ENCODE assay signal across 8 cellular contexts in genomic region chr19:42252365-42253244, GRCh38. TPM values are rescaled to one million over a fixed set of nuclear protein-coding genes. Genes with fewer than 3 reads are reported as not detected.
A peak's percentile ranks its signal among the peaks of the same experiment; 100 is the strongest.
DNase-seq lines count a peak whose midpoint lies in the region; ATAC-seq and TF ChIP-seq lines count a peak whose summit lies in the region.

No MANE protein-coding gene starts in this region.

- H3K36me3 Mint-ChIP-seq in progenitor cell of endocrine pancreas (ENCODE audit: insufficient read depth): peaks cover 3% of the 10 kb centered on the region

- peak overlapping the region; percentile 77 for H3K9ac ChIP-seq in HUES48 (ENCODE audit: low read depth, low read length)

- H3K9me3 ChIP-seq in HUES48 (ENCODE audit: control insufficient read depth, insufficient read depth, low read length): no peaks in the 10 kb centered on the region
- H3K9me3 ChIP-seq in left ventricle myocardium inferior (replicated peaks): no peaks in the 10 kb centered on the region

- H3K27ac ChIP-seq in HUES48 (ENCODE audit: low read depth, low read length): peak overlapping the region; percentile 92
- H3K27ac ChIP-seq in adipose tissue (ENCODE audit: low read depth, low read length): peak overlapping the region; percentile 79
- H3K27ac ChIP-seq in left ventricle myocardium inferior (replicated peaks): peak overlapping the region; percentile 99

- no peaks in the 10 kb centered on the region for H3K27me3 Mint-ChIP-seq in progenitor cell of endocrine pancreas

- H3K27ac Mint-ChIP-seq in progenitor cell of endocrine pancreas: peak overlapping the region; percentile 94

- ATAC-seq in GM21515 (IDR thresholded peaks at IDR 0.05; ENCODE audit: unreplicated experiment) (no peak), GM21825 (IDR thresholded peaks at IDR 0.05; ENCODE audit: unreplicated experiment) (no peak)

- no peak for TF ChIP-seq CTCF in AG09309 (IDR thresholded peaks at IDR 0.05; ENCODE audit: control insufficient read depth, insufficient read depth, low read depth, low read length, missing control alignments)
- no peak for TF ChIP-seq CTCF in left ventricle myocardium inferior (IDR thresholded peaks at IDR 0.05; ENCODE audit: borderline replicate concordance)
- TF ChIP-seq CTCF in progenitor cell of endocrine pancreas (IDR thresholded peaks at IDR 0.05; ENCODE audit: unreplicated experiment): no peak

- intact Hi-C loops in left ventricle myocardium inferior (cut with micrococcal nuclease): loop anchor here (5.0 kb wide), 1 partner anchor 35 kb away; no protein-coding TSS in a partner anchor

- H3K36me3 ChIP-seq in HUES48 (ENCODE audit: control insufficient read depth, insufficient read depth, low read length) (peaks cover 17% of the 10 kb centered on the region), left ventricle myocardium inferior (peaks cover 20% of the 10 kb centered on the region)

- no peaks in the 10 kb centered on the region for H3K9me3 Mint-ChIP-seq in progenitor cell of endocrine pancreas (ENCODE audit: low read depth)

- H3K4me3 ChIP-seq in AG09309 (ENCODE audit: control insufficient read depth, low read depth, low read length) (peak overlapping the region; percentile 100), HUES48 (ENCODE audit: low read depth, low read length) (peak overlapping the region; percentile 89), left ventricle myocardium inferior (peak overlapping the region; percentile 97)

- 3 to 10% (median 7%) methylated on average over 26 to 27 of the region's 27 CpGs for WGBS in adipose tissue, 3 donors

- H3K4me1 ChIP-seq in HUES48 (ENCODE audit: control insufficient read depth, insufficient read depth, low read length) (peaks cover 20% of the 10 kb centered on the region), left ventricle myocardium inferior (peaks cover 92% of the 10 kb centered on the region)

- H3K27me3 ChIP-seq in HUES48 (ENCODE audit: control insufficient read depth, insufficient read depth, low read length): peaks cover 8% of the 10 kb centered on the region
- no peaks in the 10 kb centered on the region for H3K27me3 ChIP-seq in left ventricle myocardium inferior (ENCODE audit: low read depth)

- peak overlapping the region; percentile 85 for H3K4me3 Mint-ChIP-seq in progenitor cell of endocrine pancreas (ENCODE audit: low read depth)

- peaks cover 19% of the 10 kb centered on the region for H3K4me1 Mint-ChIP-seq in progenitor cell of endocrine pancreas (ENCODE audit: low read depth)

- no peak for DNase-seq in AG09309 (ENCODE audit: low read depth)
- DNase-seq in left ventricle myocardium inferior: peak; percentile 46
- DNase-seq in progenitor cell of endocrine pancreas (ENCODE audit: low spot score, unreplicated experiment): no peak
- no peak for DNase-seq in NCI-H774 (lab: John Stamatoyannopoulos, UW)

RNA-seq across cellular contexts. Expression of gene ERF, which starts 2.3 kb away (rescaled TPM):
- 10 to 100 TPM; 16.5 to 64.6 (median 33.4) TPM for polyA plus RNA-seq in adipose tissue
- total RNA-seq in left ventricle myocardium inferior (33.5 TPM), progenitor cell of endocrine pancreas (106 and 111 TPM in 2 replicates)

RNA-seq across cellular contexts. Expression of gene GSK3A, which starts 10.2 kb away (rescaled TPM):
- polyA plus RNA-seq in adipose tissue: 10 to 100 TPM; 20.9 to 53.8 (median 37.3) TPM
- total RNA-seq in left ventricle myocardium inferior (37.6 TPM), progenitor cell of endocrine pancreas (53.0 and 54.7 TPM in 2 replicates)

RNA-seq across cellular contexts. Expression of gene CIC, which starts 16.4 kb away (rescaled TPM):
- 10 to 100 TPM; 18.7 to 49.1 (median 33.3) TPM for polyA plus RNA-seq in adipose tissue
- total RNA-seq in left ventricle myocardium inferior: 33.3 TPM
- total RNA-seq in progenitor cell of endocrine pancreas: 86.0 and 87.2 TPM in 2 replicates

RNA-seq across cellular contexts. Expression of gene ZNF526, which starts 32.5 kb away (rescaled TPM):
- 1 to 10 TPM; 2.9 to 3.4 (median 2.9) TPM for polyA plus RNA-seq in adipose tissue
- total RNA-seq in left ventricle myocardium inferior: 5.9 TPM
- 17.6 and 21.1 TPM in 2 replicates for total RNA-seq in progenitor cell of endocrine pancreas

RNA-seq across cellular contexts. Expression of gene DEDD2, which starts 35.1 kb away (rescaled TPM):
- polyA plus RNA-seq in adipose tissue: 10 to 100 TPM; 14.1 to 17.9 (median 15.7) TPM
- total RNA-seq in left ventricle myocardium inferior (15.8 TPM), progenitor cell of endocrine pancreas (35.7 and 38.3 TPM in 2 replicates)
